16 cellular contexts compared by ENCODE assay signal in genomic region chr10:86498608-86499007, GRCh38.
"Had no signal": no experiment of that assay in that cellular context is flagged by ENCODE, and none has a peak within 500 bp of the region (broad histone marks: within the 10 kb centered on the region; RNA-seq: fewer than 3 reads in every experiment).

No MANE protein-coding gene starts in this region.

- H3K27ac ChIP-seq: coronary artery, parathyroid adenoma had no signal

- H3K27me3 ChIP-seq: body of pancreas had no signal

- H3K27me3 Mint-ChIP-seq: activated CD4-positive, alpha-beta T cell treated with anti-CD3 and anti-CD28 coated beads, Interleukin-2, amount 10 ng/mL, durations not matched to agents 24 days and 14 days had no signal

- ATAC-seq: body of pancreas had no signal

- H3K9me3 Mint-ChIP-seq: activated CD4-positive, alpha-beta T cell treated with anti-CD3 and anti-CD28 coated beads, Interleukin-2, amount 10 ng/mL, durations not matched to agents 24 days and 14 days had no signal

- H3K9me3 ChIP-seq: body of pancreas had no signal

- H3K27ac Mint-ChIP-seq: activated CD4-positive, alpha-beta T cell treated with anti-CD3 and anti-CD28 coated beads, Interleukin-2, amount 10 ng/mL, durations not matched to agents 24 days and 14 days had no signal

- H3K4me1 ChIP-seq: parathyroid adenoma had no signal

- H3K4me3 Mint-ChIP-seq: activated CD4-positive, alpha-beta T cell treated with anti-CD3 and anti-CD28 coated beads, Interleukin-2, amount 10 ng/mL, durations not matched to agents 24 days and 14 days had no signal

- DNase-seq: activated CD4-positive, alpha-beta T cell treated with anti-CD3 and anti-CD28 coated beads, Interleukin-2, amount 10 ng/mL, durations not matched to agents 24 days and 14 days; activated effector memory CD4-positive, alpha-beta T cell treated with Interleukin-2 at 50 U/mL for 16 hours; activated naive CD4-positive, alpha-beta T cell treated with anti-CD3 and anti-CD28 coated beads, Interleukin-2, amount 50 U/mL, for 16 hours; amygdala; body of pancreas; central memory CD4-positive, alpha-beta T cell; foreskin fibroblast; glutamatergic neuron; hypothalamus; kidney glomerular epithelial cell; retina; stimulated activated CD4-positive, alpha-beta T cell treated with anti-CD3 and anti-CD28 coated beads, Interleukin-12 subunit alpha, Interleukin-12 subunit beta, amount 100 ng/mL, for 4 hours; stimulated activated CD4-positive, alpha-beta T cell treated with anti-CD3 and anti-CD28 coated beads, Interleukin-2, amount 100 ng/mL, for 24 hours; T-helper 2 cell had no signal

- H3K4me3 ChIP-seq: body of pancreas, coronary artery had no signal
